In genomic region chr10:45726703-45727420, GRCh38 we compare ENCODE assay signal across 8 cellular contexts. TPM values are rescaled to one million over a fixed set of nuclear protein-coding genes. Genes with fewer than 3 reads are reported as not detected.
A peak's percentile ranks its signal among the peaks of the same experiment; 100 is the strongest.
DNase-seq lines count a peak whose midpoint lies in the region; ATAC-seq lines count a peak whose summit lies in the region.
"Not testable (repeated sequence)": the region's sequence is repeated elsewhere in the genome, so short reads cannot be mapped to it uniquely, and the experiment has no call there.

WASHC2C (plus strand) TSS chr10:45727266; CDS start chr10:45727318, 52 bp downstream.

- H3K9ac ChIP-seq in BLaER1 treated with 17β-estradiol and CSF1 and Interleukin-3, amounts not matched to agents 10 nM and 100 nM, result peak within 1 kb of the TSS; percentile 78 to 91 (median 84)

- DNase-seq in NCI-H82 treated with DMSO at 0.1 percent for 48 hours (lab: John Stamatoyannopoulos, UW; ENCODE audit: unreplicated experiment) (peak; percentile 17), dedifferentiated amniotic fluid mesenchymal stem cell (ENCODE audit: extremely low spot score) (peak; percentile 51), left colon (peak; percentile 93 to 95)
- DNase-seq in activated CD4-positive, alpha-beta T cell treated with anti-CD3 and anti-CD28 coated beads, Interleukin-2, amount 50 U/mL, for 48 hours, result peak; percentile 97 to 98
- DNase-seq in stimulated activated CD4-positive, alpha-beta T cell treated with anti-CD3 and anti-CD28 coated beads, Interleukin-1b, Interleukin-23, amount 100 ng/mL, for 4 hours (ENCODE audit: low read depth in 2 of 2), result peak; percentile 89 to 96

- intact Hi-C loops in left colon (cut with DNase I, micrococcal nuclease), result not testable (repeated sequence)

- not testable (repeated sequence) for H4K20me1 ChIP-seq in BLaER1 treated with 17β-estradiol and CSF1 and Interleukin-3, amounts not matched to agents 10 nM and 100 nM

- peak within 1 kb of the TSS; percentile 63 to 78 (median 72) for H3K4me3 ChIP-seq in BLaER1 treated with 17β-estradiol and CSF1 and Interleukin-3, amounts not matched to agents 10 nM and 100 nM

- peak; percentile 88 for ATAC-seq in GM19372 (IDR thresholded peaks at IDR 0.05; ENCODE audit: low read depth, unreplicated experiment)
- peak; percentile 90 for ATAC-seq in HG03469 (IDR thresholded peaks at IDR 0.05; ENCODE audit: unreplicated experiment)
- ATAC-seq in left colon, result peak; percentile 93

- peak within 1 kb of the TSS; percentile 62 to 80 (median 69) for H3K4me2 ChIP-seq in BLaER1 treated with 17β-estradiol and CSF1 and Interleukin-3, amounts not matched to agents 10 nM and 100 nM

- H3K36me3 ChIP-seq in BLaER1 treated with 17β-estradiol and CSF1 and Interleukin-3, amounts not matched to agents 10 nM and 100 nM, result not testable (repeated sequence)

- not testable (repeated sequence) for H3K27me3 ChIP-seq in BLaER1 treated with 17β-estradiol and CSF1 and Interleukin-3, amounts not matched to agents 10 nM and 100 nM

- H3K4me1 ChIP-seq in BLaER1 treated with 17β-estradiol and CSF1 and Interleukin-3, amounts not matched to agents 10 nM and 100 nM, result peaks cover 0 to 17% (median 4%) of the 10 kb centered on the region in 10 experiments; a peak in 10 of 20 replicates

- peak within 1 kb of the TSS; percentile 71 to 87 (median 77) for H3K27ac ChIP-seq in BLaER1 treated with 17β-estradiol and CSF1 and Interleukin-3, amounts not matched to agents 10 nM and 100 nM

- not testable (repeated sequence) for H3K9me3 ChIP-seq in BLaER1 treated with 17β-estradiol and CSF1 and Interleukin-3, amounts not matched to agents 10 nM and 100 nM (replicated peaks in 1 of 11)

RNA-seq across cellular contexts. Expression of gene WASHC2C, which starts in this region (rescaled TPM):
- 10 to 100 TPM; 76.9 to 97.0 TPM for total RNA-seq in left colon

Comparison
In these comparisons a context has a peak if more than half of its experiments do, and no peak if none do; other contexts are left out.
1. Peak in every context shown above with its lines: DNase-seq, ATAC-seq, H3K4me3 ChIP-seq and H3K27ac ChIP-seq.
2. DNase-seq: peak in every context shown above with its lines; median percentile 98 in activated CD4-positive, alpha-beta T cell treated with anti-CD3 and anti-CD28 coated beads, Interleukin-2, amount 50 U/mL, for 48 hours; 94 in left colon; 92 in stimulated activated CD4-positive, alpha-beta T cell treated with anti-CD3 and anti-CD28 coated beads, Interleukin-1b, Interleukin-23, amount 100 ng/mL, for 4 hours; 51 in dedifferentiated amniotic fluid mesenchymal stem cell; 17 in NCI-H82 treated with DMSO at 0.1 percent for 48 hours.